10 cellular contexts compared by ENCODE assay signal in the genomic region with DNA sequence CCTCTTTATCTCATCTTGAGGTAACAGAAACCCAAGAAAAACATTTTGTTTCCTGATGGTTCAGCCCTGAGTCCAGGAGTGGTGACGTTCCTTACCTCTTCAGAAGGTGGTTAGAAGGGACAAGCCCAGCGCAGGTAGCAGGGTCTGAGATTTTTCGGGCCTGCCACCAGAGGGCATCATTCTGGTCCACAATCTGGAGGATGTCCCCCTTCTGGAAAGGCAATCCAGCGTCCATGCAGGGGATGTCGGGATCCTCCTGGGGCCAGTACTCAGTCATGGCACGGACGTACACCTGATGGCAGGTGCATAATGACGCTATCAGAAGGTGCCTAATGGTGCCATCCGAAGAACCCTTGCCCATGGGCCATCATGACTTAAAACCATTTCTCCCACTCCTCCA. TPM values are rescaled to one million over a fixed set of nuclear protein-coding genes. Genes with fewer than 3 reads are reported as not detected.
DNase-seq lines count a peak whose midpoint lies in the region; ATAC-seq and TF ChIP-seq lines count a peak whose summit lies in the region.
"Had no signal": no experiment of that assay in that cellular context is flagged by ENCODE, and none has a peak within 500 bp of the region (broad histone marks: within the 10 kb centered on the region; RNA-seq: fewer than 3 reads in every experiment).

No MANE protein-coding gene starts in this region.

- H3K4me1 ChIP-seq in Loucy (ENCODE audit: insufficient read depth, low read length, poor library complexity, severe bottlenecking) = no peaks in the 10 kb centered on the region
- H3K4me1 ChIP-seq: esophagus squamous epithelium had no signal

- ATAC-seq in GM18873 (IDR thresholded peaks at IDR 0.05; ENCODE audit: low FRiP score, unreplicated experiment) = no peak
- ATAC-seq: activated CD4-positive, CD25-positive, alpha-beta regulatory T cell treated with anti-CD3 and anti-CD28 coated beads, Interleukin-2, amount 50 U/mL, for 24 hours had no signal

- H4K20me1 ChIP-seq in Loucy (ENCODE audit: insufficient read depth, low read length, poor library complexity, severe bottlenecking) = no peaks in the 10 kb centered on the region

- no peaks in the 10 kb centered on the region for H3K36me3 Mint-ChIP-seq in activated naive CD4-positive, alpha-beta T cell treated with anti-CD3 and anti-CD28 coated beads, Interleukin-2, amount 10 ng/mL, durations not matched to agents 7 days and 5 days
- peaks cover 2% of the 10 kb centered on the region for H3K36me3 Mint-ChIP-seq in chondrocyte (ENCODE audit: low read depth)

- TF ChIP-seq CTCF in Loucy (conservative IDR thresholded peaks at IDR 0.05; ENCODE audit: low read length) = peak; percentile 86
- TF ChIP-seq CTCF in chondrocyte (IDR thresholded peaks at IDR 0.05) = peak; percentile 62

- H3K27ac Mint-ChIP-seq in activated naive CD4-positive, alpha-beta T cell treated with anti-CD3 and anti-CD28 coated beads, Interleukin-2, amount 10 ng/mL, durations not matched to agents 7 days and 5 days = no peak overlapping the region
- H3K27ac Mint-ChIP-seq in chondrocyte (ENCODE audit: unreplicated experiment) = no peak overlapping the region

- peaks cover 22% of the 10 kb centered on the region for H3K27me3 Mint-ChIP-seq in activated naive CD4-positive, alpha-beta T cell treated with anti-CD3 and anti-CD28 coated beads, Interleukin-2, amount 10 ng/mL, durations not matched to agents 7 days and 5 days
- H3K27me3 Mint-ChIP-seq in chondrocyte (ENCODE audit: low read depth) = no peaks in the 10 kb centered on the region

- no peak overlapping the region for H3K4me3 Mint-ChIP-seq in activated naive CD4-positive, alpha-beta T cell treated with anti-CD3 and anti-CD28 coated beads, Interleukin-2, amount 10 ng/mL, durations not matched to agents 7 days and 5 days
- no peak overlapping the region for H3K4me3 Mint-ChIP-seq in chondrocyte (ENCODE audit: unreplicated experiment)

- no peaks in the 10 kb centered on the region for H3K36me3 ChIP-seq in Loucy (ENCODE audit: insufficient read depth, low read length)
- H3K36me3 ChIP-seq: esophagus squamous epithelium had no signal

- no peaks in the 10 kb centered on the region for H3K9me2 ChIP-seq in Loucy (replicated peaks; ENCODE audit: low read depth, low read length)

- CTCF ChIA-PET in activated naive CD4-positive, alpha-beta T cell treated with anti-CD3 and anti-CD28 coated beads, Interleukin-2, amount 10 ng/mL, durations not matched to agents 7 days and 5 days (lab: Charles Lee) = interaction anchor here (1.4 kb wide), 1 partner anchor 16 kb away, joined by 5 read pairs; no protein-coding TSS in a partner anchor

- H3K79me2 ChIP-seq in Loucy (ENCODE audit: insufficient read depth, low read length) = no peaks in the 10 kb centered on the region

- H3K9ac ChIP-seq in Loucy (ENCODE audit: low read depth, low read length, poor library complexity, severe bottlenecking) = no peak overlapping the region

- no peaks in the 10 kb centered on the region for H3K9me3 Mint-ChIP-seq in activated naive CD4-positive, alpha-beta T cell treated with anti-CD3 and anti-CD28 coated beads, Interleukin-2, amount 10 ng/mL, durations not matched to agents 7 days and 5 days
- H3K9me3 Mint-ChIP-seq in chondrocyte (ENCODE audit: low read depth) = no peaks in the 10 kb centered on the region

- no peaks in the 10 kb centered on the region for H3K9me3 ChIP-seq in Loucy (ENCODE audit: insufficient read depth, low read depth, low read length)
- H3K9me3 ChIP-seq: esophagus squamous epithelium had no signal

- H2AFZ ChIP-seq in Loucy (ENCODE audit: low read length) = no peak overlapping the region

- H3K4me1 Mint-ChIP-seq in activated naive CD4-positive, alpha-beta T cell treated with anti-CD3 and anti-CD28 coated beads, Interleukin-2, amount 10 ng/mL, durations not matched to agents 7 days and 5 days = no peaks in the 10 kb centered on the region
- no peaks in the 10 kb centered on the region for H3K4me1 Mint-ChIP-seq in chondrocyte (ENCODE audit: low read depth)

- H3K4me3 ChIP-seq in Loucy (ENCODE audit: low read length, poor library complexity, severe bottlenecking) = no peak overlapping the region
- H3K4me3 ChIP-seq: esophagus squamous epithelium had no signal

- no peaks in the 10 kb centered on the region for H3K27me3 ChIP-seq in Loucy (ENCODE audit: insufficient read depth, low read length, poor library complexity, severe bottlenecking)

- DNase-seq in activated naive CD4-positive, alpha-beta T cell treated with anti-CD3 and anti-CD28 coated beads, Interleukin-2, amount 10 ng/mL, durations not matched to agents 7 days and 5 days = peak; percentile 34
- no peak for DNase-seq in activated naive CD4-positive, alpha-beta T cell (lab: John Stamatoyannopoulos, UW)
- DNase-seq in chondrocyte (ENCODE audit: low spot score) (no peak), NCI-H446 treated with DMSO at 0.1 percent for 48 hours (lab: John Stamatoyannopoulos, UW) (no peak), COLO829 (ENCODE audit: low spot score) (no peak)
- peak; percentile 16 for DNase-seq in stimulated activated CD4-positive, alpha-beta T cell treated with anti-CD3 and anti-CD28 coated beads, Interleukin-1b, Interleukin-23, amount 100 ng/mL, for 48 hours
- DNase-seq: esophagus squamous epithelium had no signal

- H3F3A ChIP-seq in Loucy (ENCODE audit: low read depth) = no peaks in the 10 kb centered on the region

- no peak overlapping the region for H3K4me2 ChIP-seq in Loucy (ENCODE audit: low read depth, low read length, poor library complexity, severe bottlenecking)

RNA-seq across cellular contexts. Expression of a gene that starts 17.7 kb away (rescaled TPM):
- total RNA-seq in chondrocyte = 0.26 to 0.56 TPM (median 0.37 TPM) in 3 replicates

RNA-seq across cellular contexts. Expression of a gene that starts 37.4 kb away (rescaled TPM):
- total RNA-seq in chondrocyte = 28.1 to 53.3 TPM (median 29.7 TPM) in 3 replicates

Comparison
In these comparisons a context has a peak if more than half of its experiments do, and no peak if none do; other contexts are left out.
1. DNase-seq: peak in activated naive CD4-positive, alpha-beta T cell treated with anti-CD3 and anti-CD28 coated beads, Interleukin-2, amount 10 ng/mL, durations not matched to agents 7 days and 5 days (single experiment) and stimulated activated CD4-positive, alpha-beta T cell treated with anti-CD3 and anti-CD28 coated beads, Interleukin-1b, Interleukin-23, amount 100 ng/mL, for 48 hours (single experiment); none in activated naive CD4-positive, alpha-beta T cell (0 of 4), chondrocyte (single experiment), NCI-H446 treated with DMSO at 0.1 percent for 48 hours (single experiment) and COLO829 (single experiment).